ENCODE assay signal across 9 cellular contexts in the genomic region with DNA sequence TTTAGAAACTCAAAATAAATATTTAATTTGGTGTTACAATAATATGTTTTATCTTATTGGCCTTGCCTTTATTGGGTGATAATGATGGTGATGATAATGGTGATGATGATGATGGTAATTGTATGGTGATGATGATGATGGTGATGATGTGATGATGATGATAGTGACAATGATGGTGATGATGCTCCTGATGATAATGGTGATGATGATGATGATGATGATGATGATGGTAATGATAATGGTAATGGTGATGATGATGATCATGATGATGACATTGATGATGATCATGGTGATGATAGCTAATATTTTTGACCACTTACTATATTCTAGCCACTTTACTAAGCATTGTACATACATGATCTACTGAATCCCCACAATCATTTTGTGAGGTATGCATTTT.
"Had no signal": no experiment of that assay in that cellular context is flagged by ENCODE, and none has a peak within 500 bp of the region (broad histone marks: within the 10 kb centered on the region; RNA-seq: fewer than 3 reads in every experiment).

No MANE protein-coding gene starts in this region.

- H3K4me1 ChIP-seq: HAP-1 had no signal

- H3K9ac ChIP-seq: GM23248, KMS-11 had no signal

- H3K27ac ChIP-seq: GM23248, HL-60, KMS-11 had no signal

- H3K4me3 ChIP-seq: GM23248, HAP-1 had no signal

- ATAC-seq: HCT116 had no signal

- H2AFZ ChIP-seq: GM23248 had no signal

- DNase-seq: GM23248, GOT3, H7, IMR-90, KBM-7 had no signal

- H3K4me2 ChIP-seq: KMS-11 had no signal

- H3K9me3 ChIP-seq: HAP-1 had no signal

- H3K36me3 ChIP-seq: HAP-1 had no signal
